Comparison of ENCODE assay signal across 19 cellular contexts in the genomic region with DNA sequence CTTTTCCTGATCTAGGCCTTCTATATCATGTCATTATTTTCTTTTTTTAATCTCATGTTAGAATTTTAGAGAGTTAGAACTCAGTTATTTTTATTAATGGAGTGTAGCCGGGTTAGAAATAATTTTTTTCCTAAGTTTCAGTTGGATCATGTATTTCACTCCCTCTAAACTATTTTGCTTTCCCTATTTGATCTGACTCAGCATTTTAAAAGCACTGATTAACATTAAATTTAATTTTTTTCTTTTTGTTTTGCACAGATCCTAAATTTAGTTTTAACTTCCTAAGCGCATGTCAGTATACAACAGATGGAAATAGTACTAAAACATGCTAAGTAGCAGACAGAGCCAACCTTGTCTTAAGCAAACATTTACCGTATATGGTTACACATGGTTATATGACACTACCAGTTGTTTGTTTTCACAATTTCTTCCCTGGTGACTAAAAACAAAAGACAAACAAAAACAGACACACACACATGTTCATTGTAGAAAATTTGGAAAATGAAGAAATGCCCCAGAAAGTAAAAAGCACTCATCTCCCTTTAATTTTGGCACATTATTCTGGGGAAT. TPM values are rescaled to one million over a fixed set of nuclear protein-coding genes. Genes with fewer than 3 reads are reported as not detected.
DNase-seq lines count a peak whose midpoint lies in the region; ATAC-seq and TF ChIP-seq lines count a peak whose summit lies in the region.
"Had no signal": no experiment of that assay in that cellular context is flagged by ENCODE, and none has a peak within 500 bp of the region (broad histone marks: within the 10 kb centered on the region; RNA-seq: fewer than 3 reads in every experiment).

No MANE protein-coding gene starts in this region.

- DNase-seq in AG09319 (ENCODE audit: extremely low read depth, low read depth) (peak; percentile 19), GM23338 (ENCODE audit: low spot score) (no peak), NCI-H510A (lab: John Stamatoyannopoulos, UW) (peak; percentile 24), fibroblast of pulmonary artery (ENCODE audit: low read depth) (peak; percentile 3), coronary artery (ENCODE audit: low spot score) (no peak), GM20000 (ENCODE audit: low spot score) (no peak), SHP77 (lab: John Stamatoyannopoulos, UW) (no peak)
- DNase-seq: activated CD4-positive, alpha-beta memory T cell treated with anti-CD3 and anti-CD28 coated beads for 36 hours; activated naive CD4-positive, alpha-beta T cell treated with anti-CD3 and anti-CD28 coated beads for 36 hours; anterior cingulate cortex; effector memory CD8-positive, alpha-beta T cell; islet precursor cell; NCI-H1436; NCI-H524 treated with DMSO at 0.1 percent for 48 hours had no signal

- ATAC-seq in GM23338, result no peak
- ATAC-seq: effector memory CD8-positive, alpha-beta T cell; WTC11 had no signal

- H3K4me2 ChIP-seq in GM23338, result no peak overlapping the region

- H3F3A ChIP-seq in GM23338 (replicated peaks; ENCODE audit: low read depth), result no peaks in the 10 kb centered on the region

- H3K4me3 Mint-ChIP-seq in GM23338, result no peak overlapping the region
- H3K4me3 Mint-ChIP-seq: activated CD4-positive, alpha-beta memory T cell treated with anti-CD3 and anti-CD28 coated beads for 36 hours; activated naive CD4-positive, alpha-beta T cell treated with anti-CD3 and anti-CD28 coated beads for 36 hours; central memory CD8-positive, alpha-beta T cell; effector memory CD8-positive, alpha-beta T cell; WTC11 had no signal

- H3K36me3 ChIP-seq in GM23338 (ENCODE audit: insufficient read depth), result peaks cover 3% of the 10 kb centered on the region; the same call in 1 of the 2 replicates

- no peaks in the 10 kb centered on the region for H3K27me3 Mint-ChIP-seq in GM23338 (ENCODE audit: insufficient read depth, low read depth, poor library complexity)
- H3K27me3 Mint-ChIP-seq: activated CD4-positive, alpha-beta memory T cell treated with anti-CD3 and anti-CD28 coated beads for 36 hours; central memory CD8-positive, alpha-beta T cell; effector memory CD8-positive, alpha-beta T cell had no signal

- no peaks in the 10 kb centered on the region for H3K79me2 ChIP-seq in GM23338 (replicated peaks; ENCODE audit: insufficient read depth)

- no peaks in the 10 kb centered on the region for H3K4me1 ChIP-seq in GM23338 (ENCODE audit: insufficient read depth)
- H3K4me1 ChIP-seq: right atrium auricular region had no signal

- no peaks in the 10 kb centered on the region for H3K9me3 Mint-ChIP-seq in GM23338
- H3K9me3 Mint-ChIP-seq: activated CD4-positive, alpha-beta memory T cell treated with anti-CD3 and anti-CD28 coated beads for 36 hours; activated naive CD4-positive, alpha-beta T cell treated with anti-CD3 and anti-CD28 coated beads for 36 hours; central memory CD8-positive, alpha-beta T cell; effector memory CD8-positive, alpha-beta T cell; WTC11 had no signal

- no peaks in the 10 kb centered on the region for H3K9me2 ChIP-seq in GM23338 (ENCODE audit: insufficient read depth)

- H3K27ac ChIP-seq in GM23338 (ENCODE audit: low read depth) (no peak overlapping the region), coronary artery (no peak overlapping the region)
- H3K27ac ChIP-seq: right atrium auricular region had no signal

- peaks cover 9% of the 10 kb centered on the region; the same call in 2 of the 3 replicates for H3K36me3 Mint-ChIP-seq in GM23338 (ENCODE audit: low read depth)

- peak overlapping the region; percentile 45 for H3K27ac Mint-ChIP-seq in GM23338
- H3K27ac Mint-ChIP-seq: activated CD4-positive, alpha-beta memory T cell treated with anti-CD3 and anti-CD28 coated beads for 36 hours; activated naive CD4-positive, alpha-beta T cell treated with anti-CD3 and anti-CD28 coated beads for 36 hours; effector memory CD8-positive, alpha-beta T cell; WTC11 had no signal

- no peak overlapping the region for H2AFZ ChIP-seq in GM23338

- H4K20me1 ChIP-seq in GM23338 (replicated peaks; ENCODE audit: insufficient read depth), result no peaks in the 10 kb centered on the region

- H3K4me3 ChIP-seq in GM23338, result no peak overlapping the region
- no peak overlapping the region for H3K4me3 ChIP-seq in fibroblast of pulmonary artery (replicated peaks; ENCODE audit: low read depth, low read length)
- no peak overlapping the region for H3K4me3 ChIP-seq in coronary artery
- H3K4me3 ChIP-seq: right atrium auricular region had no signal

- peaks cover 2% of the 10 kb centered on the region; the same call in 2 of the 3 replicates for H3K4me1 Mint-ChIP-seq in GM23338
- H3K4me1 Mint-ChIP-seq: central memory CD8-positive, alpha-beta T cell; WTC11 had no signal

- no peak for TF ChIP-seq CTCF in AG09319 (IDR thresholded peaks at IDR 0.05; ENCODE audit: low read depth, low read length)
- TF ChIP-seq CTCF in GM23338 (conservative IDR thresholded peaks at IDR 0.05; ENCODE audit: low read depth in 2 of 2), result no peak
- no peak for TF ChIP-seq CTCF in fibroblast of pulmonary artery (IDR thresholded peaks at IDR 0.05; ENCODE audit: low read length, missing control alignments)
- TF ChIP-seq CTCF in coronary artery (IDR thresholded peaks at IDR 0.05), result no peak
- no peak for TF ChIP-seq CTCF in GM20000 (IDR thresholded peaks at IDR 0.05; ENCODE audit: extremely low read depth, missing control alignments)

- H3K27me3 ChIP-seq in GM23338 (ENCODE audit: insufficient read depth), result no peaks in the 10 kb centered on the region
- H3K27me3 ChIP-seq: right atrium auricular region had no signal

TF ChIP-seq in GM23338, 12 proteins besides CTCF, POLR2A, EP300 and RAD21 (continues in another document):
- no peak for TF ChIP-seq EZH2phosphoT487 (IDR thresholded peaks at IDR 0.05; ENCODE audit: unreplicated experiment)
- TF ChIP-seq, protein P1, sequence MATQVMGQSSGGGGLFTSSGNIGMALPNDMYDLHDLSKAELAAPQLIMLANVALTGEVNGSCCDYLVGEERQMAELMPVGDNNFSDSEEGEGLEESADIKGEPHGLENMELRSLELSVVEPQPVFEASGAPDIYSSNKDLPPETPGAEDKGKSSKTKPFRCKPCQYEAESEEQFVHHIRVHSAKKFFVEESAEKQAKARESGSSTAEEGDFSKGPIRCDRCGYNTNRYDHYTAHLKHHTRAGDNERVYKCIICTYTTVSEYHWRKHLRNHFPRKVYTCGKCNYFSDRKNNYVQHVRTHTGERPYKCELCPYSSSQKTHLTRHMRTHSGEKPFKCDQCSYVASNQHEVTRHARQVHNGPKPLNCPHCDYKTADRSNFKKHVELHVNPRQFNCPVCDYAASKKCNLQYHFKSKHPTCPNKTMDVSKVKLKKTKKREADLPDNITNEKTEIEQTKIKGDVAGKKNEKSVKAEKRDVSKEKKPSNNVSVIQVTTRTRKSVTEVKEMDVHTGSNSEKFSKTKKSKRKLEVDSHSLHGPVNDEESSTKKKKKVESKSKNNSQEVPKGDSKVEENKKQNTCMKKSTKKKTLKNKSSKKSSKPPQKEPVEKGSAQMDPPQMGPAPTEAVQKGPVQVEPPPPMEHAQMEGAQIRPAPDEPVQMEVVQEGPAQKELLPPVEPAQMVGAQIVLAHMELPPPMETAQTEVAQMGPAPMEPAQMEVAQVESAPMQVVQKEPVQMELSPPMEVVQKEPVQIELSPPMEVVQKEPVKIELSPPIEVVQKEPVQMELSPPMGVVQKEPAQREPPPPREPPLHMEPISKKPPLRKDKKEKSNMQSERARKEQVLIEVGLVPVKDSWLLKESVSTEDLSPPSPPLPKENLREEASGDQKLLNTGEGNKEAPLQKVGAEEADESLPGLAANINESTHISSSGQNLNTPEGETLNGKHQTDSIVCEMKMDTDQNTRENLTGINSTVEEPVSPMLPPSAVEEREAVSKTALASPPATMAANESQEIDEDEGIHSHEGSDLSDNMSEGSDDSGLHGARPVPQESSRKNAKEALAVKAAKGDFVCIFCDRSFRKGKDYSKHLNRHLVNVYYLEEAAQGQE (IDR thresholded peaks at IDR 0.05; ENCODE audit: unreplicated experiment), result no peak
- TF ChIP-seq ZNF114 (CRISPR knock-in tag; IDR thresholded peaks at IDR 0.05), result no peak

RNA-seq across cellular contexts. Expression of gene RAB11FIP4, which starts 33.6 kb away (rescaled TPM):
- total RNA-seq in GM23338 (2014; rRNA removed; shearing (Covaris generic)), result 65.1 and 65.6 TPM in 2 replicates
- polyA plus RNA-seq in GM23338 (2016; fragmentation: Nextera tagmentation; extraction: Ambion mirVana), result 26.0 and 26.7 TPM in 2 replicates

RNA-seq across cellular contexts. Expression of gene EVI2A, which starts 36.5 kb away (rescaled TPM):
- not detected in 2 replicates for total RNA-seq in GM23338 (2014; rRNA removed; shearing (Covaris generic))
- 0.96 and 1.3 TPM in 2 replicates for polyA plus RNA-seq in GM23338 (2016; fragmentation: Nextera tagmentation; extraction: Ambion mirVana)

RNA-seq across cellular contexts. Expression of gene EVI2B, which starts 44.1 kb away (rescaled TPM):
- not detected in 2 replicates for total RNA-seq in GM23338 (2014; rRNA removed; shearing (Covaris generic))
- 0.18 TPM in 1 of 2 replicates, not detected in the other for polyA plus RNA-seq in GM23338 (2016; fragmentation: Nextera tagmentation; extraction: Ambion mirVana)
- total RNA-seq: lung microvascular endothelial cell, SK-MEL-5 had no signal

Comparison
In these comparisons a context has a peak if more than half of its experiments do, and no peak if none do; other contexts are left out.
1. DNase-seq: peak in AG09319 (single experiment), NCI-H510A (single experiment) and fibroblast of pulmonary artery (single experiment); none in GM23338 (single experiment), coronary artery (single experiment), GM20000 (single experiment) and SHP77 (0 of 2).